Comparison of ENCODE assay signal across 17 cellular contexts in the genomic region with DNA sequence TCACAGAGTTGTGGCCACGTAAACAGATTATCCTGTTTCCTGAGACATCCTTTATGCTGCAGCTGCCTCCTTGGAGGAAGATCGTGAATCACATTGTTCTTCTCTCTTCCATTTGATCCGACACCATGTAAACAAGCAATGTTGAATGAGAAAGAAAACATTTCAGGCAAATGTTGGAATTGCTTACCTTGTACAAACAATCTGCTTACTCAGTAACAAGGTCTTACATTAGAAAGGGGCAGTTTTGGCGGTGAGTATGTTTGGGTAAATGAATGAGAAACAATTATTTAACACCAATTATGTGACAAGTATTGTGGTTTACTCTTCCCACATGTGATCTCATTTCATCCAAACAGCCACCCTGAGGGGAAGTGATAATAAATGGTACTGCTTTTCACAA.
DNase-seq lines count a peak whose midpoint lies in the region; TF ChIP-seq lines count a peak whose summit lies in the region.
"Had no signal": no experiment of that assay in that cellular context is flagged by ENCODE, and none has a peak within 500 bp of the region (broad histone marks: within the 10 kb centered on the region; RNA-seq: fewer than 3 reads in every experiment).

No MANE protein-coding gene starts in this region.

- peaks cover 5% of the 10 kb centered on the region for H3K36me3 Mint-ChIP-seq in nephron progenitor cell (ENCODE audit: low read depth)
- H3K36me3 Mint-ChIP-seq: CD8-positive, alpha-beta T cell had no signal

- intact Hi-C loops in thyroid gland (cut with DNase I) (no loop called here), ovary (cut with DNase I) (no loop called here)

- H3K4me3 ChIP-seq in thyroid gland (replicated peaks in 1 of 3) (no peak overlapping the region), ovary (no peak overlapping the region)
- H3K4me3 ChIP-seq: GM23248, SJSA1 had no signal

- no peak for TF ChIP-seq EP300 in ovary (IDR thresholded peaks at IDR 0.05)

- no peak for TF ChIP-seq POLR2A in thyroid gland (IDR thresholded peaks at IDR 0.05)
- TF ChIP-seq POLR2A in ovary (IDR thresholded peaks at IDR 0.05), result no peak

- no peaks in the 10 kb centered on the region for H3K9me3 ChIP-seq in thyroid gland
- H3K9me3 ChIP-seq in ovary, result no peaks in the 10 kb centered on the region
- H3K9me3 ChIP-seq: SJSA1 had no signal

- peak; percentile 50 for DNase-seq in NCI-H1092 treated with DMSO at 0.1 percent for 48 hours (lab: John Stamatoyannopoulos, UW)
- DNase-seq in NCI-H1092 (lab: John Stamatoyannopoulos, UW), result no peak
- peak; percentile 60 for DNase-seq in NCI-H146 treated with DMSO at 0.1 percent for 48 hours (lab: John Stamatoyannopoulos, UW; ENCODE audit: unreplicated experiment)
- DNase-seq in NCI-H774 (lab: John Stamatoyannopoulos, UW), result peak; percentile 81
- no peak for DNase-seq in nephron progenitor cell
- DNase-seq in thyroid gland, result no peak
- no peak for DNase-seq in T1000 (lab: John Stamatoyannopoulos, UW)
- DNase-seq in ovary, result no peak
- DNase-seq: CD8-positive, alpha-beta T cell; GM23248; IMR-90; Kasumi-1; NCI-H187 treated with DMSO at 0.1 percent for 48 hours; NCI-H446; NK-92 treated with Interleukin-12 subunit alpha and Interleukin-12 subunit beta, amount 100 ng/mL, for 24 hours had no signal

- peaks cover 10% of the 10 kb centered on the region for H3K27me3 Mint-ChIP-seq in nephron progenitor cell (ENCODE audit: low read depth, poor library complexity)

- H3K4me1 ChIP-seq in thyroid gland (no peaks in the 10 kb centered on the region), ovary (ENCODE audit: insufficient read depth) (no peaks in the 10 kb centered on the region)

- TF ChIP-seq CTCF in nephron progenitor cell (IDR thresholded peaks at IDR 0.05), result no peak
- TF ChIP-seq CTCF in thyroid gland (IDR thresholded peaks at IDR 0.05), result no peak
- TF ChIP-seq CTCF in ovary (IDR thresholded peaks at IDR 0.05), result no peak

- H3K27ac ChIP-seq in thyroid gland (no peak overlapping the region), ovary (no peak overlapping the region)
- H3K27ac ChIP-seq: 22Rv1, GM23248, SJSA1 had no signal

- H3K27me3 ChIP-seq in thyroid gland (no peaks in the 10 kb centered on the region), ovary (no peaks in the 10 kb centered on the region)
- H3K27me3 ChIP-seq: SJSA1 had no signal

- H3K4me1 Mint-ChIP-seq in nephron progenitor cell, result peaks cover 51% of the 10 kb centered on the region

- H3K4me3 Mint-ChIP-seq in nephron progenitor cell, result no peak overlapping the region
- H3K4me3 Mint-ChIP-seq: CD8-positive, alpha-beta T cell had no signal

- whole genome bisulfite sequencing in thyroid gland, 2 donors, result 62 to 70% methylated on average over 4 of the region's 4 CpGs
- WGBS in ovary, 3 donors, result 40 to 54% (median 42%) methylated on average over 4 of the region's 4 CpGs

- peak overlapping the region; percentile 96 for H3K27ac Mint-ChIP-seq in nephron progenitor cell
- H3K27ac Mint-ChIP-seq: CD8-positive, alpha-beta T cell had no signal

- peaks cover 15% of the 10 kb centered on the region for H3K9me3 Mint-ChIP-seq in nephron progenitor cell

- H3K36me3 ChIP-seq in thyroid gland, result no peaks in the 10 kb centered on the region
- no peaks in the 10 kb centered on the region for H3K36me3 ChIP-seq in ovary
- H3K36me3 ChIP-seq: SJSA1 had no signal

Comparison
In these comparisons a context has a peak if more than half of its experiments do, and no peak if none do; other contexts are left out.
1. DNase-seq: peak in NCI-H1092 treated with DMSO at 0.1 percent for 48 hours (single experiment), NCI-H146 treated with DMSO at 0.1 percent for 48 hours (single experiment) and NCI-H774 (single experiment); none in NCI-H1092 (single experiment), nephron progenitor cell (single experiment), thyroid gland (0 of 2), T1000 (single experiment) and ovary (0 of 5).